Comparison of ENCODE assay signal across 28 cellular contexts in genomic region chr7:84923348-84923747, GRCh38.
"Had no signal": no experiment of that assay in that cellular context is flagged by ENCODE, and none has a peak within 500 bp of the region (broad histone marks: within the 10 kb centered on the region; RNA-seq: fewer than 3 reads in every experiment).

No MANE protein-coding gene starts in this region.

- H2AFZ ChIP-seq: PC-9 had no signal

- H3K27ac ChIP-seq: brain microvascular endothelial cell, KMS-11, PC-9, RWPE1, SJSA1 had no signal

- H3K27me3 ChIP-seq: brain microvascular endothelial cell, SJSA1 had no signal

- H3K9ac ChIP-seq: KMS-11, SK-N-SH had no signal

- H3K9me3 ChIP-seq: SK-N-SH had no signal

- H3K36me3 ChIP-seq: brain microvascular endothelial cell, SJSA1 had no signal

- H3K4me1 ChIP-seq: SJSA1 had no signal

- ATAC-seq: activated CD8-positive, alpha-beta T cell treated with anti-CD3 and anti-CD28 coated beads for 36 hours; activated T-cell treated with anti-CD3 and anti-CD28 coated beads, Interleukin-2, amount 50 U/mL, for 72 hours; activated T-helper 17 cell treated with anti-CD3 and anti-CD28 coated beads, Interleukin-2, amount 50 U/mL, for 72 hours; T-helper 17 cell had no signal

- H3K4me3 ChIP-seq: PC-9, SJSA1 had no signal

- DNase-seq: activated CD4-positive, alpha-beta T cell treated with anti-CD3 and anti-CD28 coated beads, Interleukin-2, amount 10 ng/mL, durations not matched to agents 24 days and 14 days; activated CD4-positive, alpha-beta T cell treated with anti-CD3 and anti-CD28 coated beads, Interleukin-2, amount 50 U/mL, for 4 hours; activated CD8-positive, alpha-beta T cell treated with anti-CD3 and anti-CD28 coated beads for 36 hours; activated effector memory CD4-positive, alpha-beta T cell treated with anti-CD3 and anti-CD28 coated beads, Interleukin-2, amount 50 U/mL, for 16 hours; activated naive CD4-positive, alpha-beta T cell; activated naive CD4-positive, alpha-beta T cell treated with anti-CD3 and anti-CD28 coated beads, Interleukin-2, amount 50 U/mL, for 16 hours; activated naive CD8-positive, alpha-beta T cell treated with anti-CD3 and anti-CD28 coated beads for 36 hours; activated T-cell treated with anti-CD3 and anti-CD28 coated beads, Interleukin-2, amount 50 U/mL, for 1 hour; activated T-cell treated with anti-CD3 and anti-CD28 coated beads, Interleukin-2, amount 50 U/mL, for 72 hours; amniotic stem cell; aorta; brain microvascular endothelial cell; MM.1S; NCI-H1092; NCI-H1436 treated with DMSO at 0.1 percent for 48 hours; NCI-H1694 treated with DMSO at 0.1 percent for 48 hours; NCI-H2029; NCI-H345; NCI-H524 treated with DMSO at 0.1 percent for 48 hours; NK-92 treated with Interleukin-12 subunit alpha and Interleukin-12 subunit beta, amount 100 ng/mL, for 24 hours; PC-9; SHP77; SK-N-SH; T-helper 17 cell had no signal

- H3K4me2 ChIP-seq: KMS-11, PC-9, SK-N-SH had no signal
